In the genomic region with DNA sequence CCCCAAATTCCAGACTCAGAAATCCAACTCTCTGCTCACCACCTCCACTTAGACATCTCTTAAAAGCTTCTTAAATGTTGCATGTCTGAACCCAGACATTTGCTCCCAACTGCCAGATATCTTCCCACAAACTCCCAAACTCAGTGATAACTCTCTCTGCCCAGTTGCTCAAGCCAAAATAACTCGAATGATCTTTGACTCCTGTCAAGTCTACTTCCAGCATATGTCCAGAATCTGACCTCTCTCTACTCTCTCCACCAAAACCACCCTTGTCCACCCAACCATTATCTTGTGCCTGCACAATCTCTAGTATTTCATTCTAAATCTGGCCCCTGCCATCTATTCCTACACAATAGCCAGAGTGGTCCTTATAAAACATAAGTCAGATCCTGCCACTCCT, we compare ENCODE assay signal across 35 cellular contexts.
"Had no signal": no experiment of that assay in that cellular context is flagged by ENCODE, and none has a peak within 500 bp of the region (broad histone marks: within the 10 kb centered on the region; RNA-seq: fewer than 3 reads in every experiment).

No MANE protein-coding gene starts in this region.

- H3K36me3 ChIP-seq: adrenal gland, ascending aorta, brain microvascular endothelial cell, breast epithelium, cardiac muscle cell had no signal

- FAIRE-seq: astrocyte, bronchial epithelial cell had no signal

- H3K4me1 ChIP-seq: adrenal gland, ascending aorta, body of pancreas, breast epithelium had no signal

- DNase-seq: activated effector memory CD4-positive, alpha-beta T cell treated with anti-CD3 and anti-CD28 coated beads, Interleukin-2, amount 50 U/mL, for 16 hours; activated effector memory CD4-positive, alpha-beta T cell treated with Interleukin-2 at 50 U/mL for 16 hours; activated gamma-delta T cell; activated gamma-delta T cell treated with Interleukin-2 at 50 U/mL for 16 hours; activated naive CD4-positive, alpha-beta T cell; activated naive CD4-positive, alpha-beta T cell treated with anti-CD3 and anti-CD28 coated beads for 36 hours; activated naive CD4-positive, alpha-beta T cell treated with anti-CD3 and anti-CD28 coated beads, Interleukin-2, amount 10 ng/mL, durations not matched to agents 7 days and 5 days; activated naive CD4-positive, alpha-beta T cell treated with anti-CD3 and anti-CD28 coated beads, Interleukin-2, amount 50 U/mL, for 16 hours; activated naive CD4-positive, alpha-beta T cell treated with Interleukin-2 at 50 U/mL for 16 hours; activated naive CD8-positive, alpha-beta T cell treated with anti-CD3 and anti-CD28 coated beads for 36 hours; activated naive CD8-positive, alpha-beta T cell treated with anti-CD3 and anti-CD28 coated beads, Interleukin-2, amount 10 ng/mL, durations not matched to agents 7 days and 5 days; activated naive CD8-positive, alpha-beta T cell treated with anti-CD3 and anti-CD28 coated beads, Interleukin-2, amount 50 U/mL, for 24 hours; activated T-cell treated with anti-CD3 and anti-CD28 coated beads for 4 hours; activated T-cell treated with anti-CD3 and anti-CD28 coated beads, Interleukin-2, amount 50 U/mL, for 1 hour; activated T-cell treated with anti-CD3 and anti-CD28 coated beads, Interleukin-2, amount 50 U/mL, for 24 hours; activated T-cell treated with anti-CD3 and anti-CD28 coated beads, Interleukin-2, amount 50 U/mL, for 4 hours; activated T-cell treated with anti-CD3 and anti-CD28 coated beads, Interleukin-2, amount 50 U/mL, for 48 hours; activated T-cell treated with anti-CD3 and anti-CD28 coated beads, Interleukin-2, amount 50 U/mL, for 72 hours; adrenal gland; amniotic stem cell; amygdala; anterior cingulate cortex; aorta; body of pancreas; brain microvascular endothelial cell; caudate nucleus; central memory CD4-positive, alpha-beta T cell; cerebellar nuclear complex had no signal

- H3K4me3 ChIP-seq: adrenal gland, ascending aorta, body of pancreas, breast epithelium, cardiac muscle cell had no signal

- H3K27me3 ChIP-seq: adrenal gland, ascending aorta, body of pancreas, brain microvascular endothelial cell, breast epithelium, cardiac muscle cell had no signal

- H3K9me3 ChIP-seq: adrenal gland, ascending aorta, body of pancreas, breast epithelium had no signal

- H3K27ac ChIP-seq: adrenal gland, ascending aorta, body of pancreas, brain microvascular endothelial cell, breast epithelium, cardiac muscle cell had no signal

- ATAC-seq: activated naive CD4-positive, alpha-beta T cell treated with anti-CD3 and anti-CD28 coated beads, Interleukin-2, amount 50 U/mL, for 72 hours; activated naive CD8-positive, alpha-beta T cell treated with anti-CD3 and anti-CD28 coated beads, Interleukin-2, amount 50 U/mL, for 24 hours; activated T-cell treated with anti-CD3 and anti-CD28 coated beads, Interleukin-2, amount 50 U/mL, for 4 hours; activated T-cell treated with anti-CD3 and anti-CD28 coated beads, Interleukin-2, amount 50 U/mL, for 72 hours; activated T-helper 17 cell treated with anti-CD3 and anti-CD28 coated beads, Interleukin-2, amount 50 U/mL, for 72 hours; body of pancreas had no signal
